8 cellular contexts compared by ENCODE assay signal in the genomic region with DNA sequence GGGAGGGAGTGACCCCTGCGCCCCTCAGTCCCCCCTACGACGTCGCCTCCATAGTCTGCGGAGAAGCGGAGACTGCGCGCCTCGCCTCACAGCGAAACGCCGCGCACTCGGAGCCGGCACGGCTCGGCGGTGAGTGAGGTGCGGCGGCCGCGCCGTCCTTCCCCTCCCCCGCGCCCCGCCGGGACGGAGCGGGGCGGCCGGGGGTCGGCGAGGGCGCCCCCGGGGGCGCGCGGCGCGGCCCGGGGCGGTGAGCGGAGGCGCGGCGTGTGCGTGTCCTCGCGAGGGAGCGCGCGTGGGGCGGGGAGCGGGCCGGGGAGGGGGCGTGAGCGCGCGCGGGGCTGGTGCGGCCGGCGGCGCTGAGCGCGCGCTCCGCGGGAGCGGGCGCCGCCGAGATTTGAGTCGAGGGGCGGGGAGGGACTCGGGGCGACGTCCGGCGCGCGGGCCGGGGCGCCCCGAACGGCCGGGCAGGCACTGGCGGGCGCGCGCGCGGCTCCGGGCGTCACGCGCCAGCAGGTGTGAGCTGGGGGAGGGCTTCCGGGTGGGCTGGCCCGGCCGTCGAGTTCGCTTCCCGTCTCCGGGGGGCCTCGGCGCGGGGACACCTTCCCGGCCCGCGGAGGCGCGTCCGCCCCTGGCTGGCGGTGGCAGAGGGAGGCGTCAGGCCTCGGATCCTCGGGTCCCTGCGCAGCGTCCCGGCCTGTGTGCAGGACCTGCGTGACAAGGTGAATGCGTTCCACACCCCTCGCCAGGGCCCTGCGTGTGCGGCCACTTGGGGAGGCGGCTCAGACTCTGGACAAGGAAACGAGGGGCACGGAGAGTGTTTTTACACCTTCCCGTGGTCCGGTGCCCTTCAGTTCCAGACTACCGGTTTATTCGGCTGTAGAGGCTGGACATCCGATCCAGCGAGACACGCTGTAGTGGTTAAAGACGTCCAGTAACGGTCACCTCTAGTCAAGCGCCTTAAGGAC. TPM values are rescaled to one million over a fixed set of nuclear protein-coding genes. Genes with fewer than 3 reads are reported as not detected.
DNase-seq lines count a peak whose midpoint lies in the region; ATAC-seq, FAIRE-seq and TF ChIP-seq lines count a peak whose summit lies in the region.

No MANE protein-coding gene starts in this region.

- H4K20me1 ChIP-seq in SU-DHL-6 (ENCODE audit: low read depth, low read length) (no peaks in the 10 kb centered on the region), hepatocyte (ENCODE audit: insufficient read depth, poor library complexity, severe bottlenecking) (peaks cover 17% of the 10 kb centered on the region)

- POLR2A ChIA-PET in AG04450 (lab: Yijun Ruan, JAX) = interaction anchor here (0.9 to 1.7 kb wide), 15 partner anchors 20 to 725 kb away, joined by 3 to 15 read pairs (median 4); a partner anchor contains a TSS

- peaks cover 2% of the 10 kb centered on the region for H3K27me3 Mint-ChIP-seq in activated naive CD8-positive, alpha-beta T cell treated with anti-CD3 and anti-CD28 coated beads, Interleukin-2, amount 50 U/mL, for 24 hours

- H3K27me3 ChIP-seq in AG04450 (ENCODE audit: control insufficient read depth, insufficient read depth, low read length) (peaks cover 14% of the 10 kb centered on the region), SU-DHL-6 (ENCODE audit: low read length) (no peaks in the 10 kb centered on the region), hepatocyte (no peaks in the 10 kb centered on the region)

- CTCF ChIA-PET in AG04450 (lab: Charles Lee) = interaction anchor here (1.0 to 2.5 kb wide), 4 partner anchors 10 to 516 kb away, joined by 4 to 16 read pairs (median 8); no protein-coding TSS in a partner anchor

- intact Hi-C loops in sciatic nerve (cut with DNase I) = no loop called here

- H3K27ac ChIP-seq in AG04450 (ENCODE audit: low read depth, low read length) (no peak overlapping the region), SU-DHL-6 (ENCODE audit: low read depth, low read length) (peak overlapping the region; percentile 34), hepatocyte (peak overlapping the region; percentile 92)

- peak overlapping the region; percentile 96 for H3K4me3 ChIP-seq in AG04450 (ENCODE audit: low read depth, low read length)
- peak overlapping the region; percentile 81 for H3K4me3 ChIP-seq in SU-DHL-6 (ENCODE audit: insufficient read depth, low read length, poor library complexity, severe bottlenecking)
- H3K4me3 ChIP-seq in hepatocyte = peak overlapping the region; percentile 96

- peak overlapping the region; percentile 94 for H3K4me3 Mint-ChIP-seq in activated naive CD8-positive, alpha-beta T cell treated with anti-CD3 and anti-CD28 coated beads, Interleukin-2, amount 50 U/mL, for 24 hours

- no peaks in the 10 kb centered on the region; the same call in 1 of the 2 replicates for H3K9me3 ChIP-seq in AG04450 (ENCODE audit: control insufficient read depth, insufficient read depth, low read length)
- H3K9me3 ChIP-seq in SU-DHL-6 (ENCODE audit: insufficient read depth, low read length) = no peaks in the 10 kb centered on the region
- no peaks in the 10 kb centered on the region for H3K9me3 ChIP-seq in hepatocyte (ENCODE audit: low read depth)

- peaks cover 56% of the 10 kb centered on the region for H3K4me1 Mint-ChIP-seq in activated naive CD8-positive, alpha-beta T cell treated with anti-CD3 and anti-CD28 coated beads, Interleukin-2, amount 50 U/mL, for 24 hours

- H2AFZ ChIP-seq in SU-DHL-6 (ENCODE audit: low read depth, low read length, severe bottlenecking) = peak overlapping the region; percentile 37
- H2AFZ ChIP-seq in hepatocyte = peak overlapping the region; percentile 86

- ATAC-seq in GM18909 (IDR thresholded peaks at IDR 0.05; ENCODE audit: poor library complexity, unreplicated experiment) (peak; percentile 25), HG03280 (IDR thresholded peaks at IDR 0.05; ENCODE audit: unreplicated experiment) (peak; percentile 23), sciatic nerve (peak; percentile 25)
- peak; percentile 22 for ATAC-seq in activated naive CD8-positive, alpha-beta T cell treated with anti-CD3 and anti-CD28 coated beads, Interleukin-2, amount 50 U/mL, for 24 hours

- TF ChIP-seq CTCF in AG04450 (IDR thresholded peaks at IDR 0.05; ENCODE audit: low read depth, low read length) (no peak), SU-DHL-6 (IDR thresholded peaks at IDR 0.05; ENCODE audit: insufficient read depth, low read length, poor library complexity, severe bottlenecking) (no peak), hepatocyte (IDR thresholded peaks at IDR 0.05; ENCODE audit: poor library complexity) (no peak), D721Med (IDR thresholded peaks at IDR 0.05; ENCODE audit: insufficient read depth, missing control alignments) (no peak)

- peaks cover 21% of the 10 kb centered on the region for H3F3A ChIP-seq in SU-DHL-6 (ENCODE audit: insufficient read depth)

- peak overlapping the region; percentile 64 for H3K9ac ChIP-seq in SU-DHL-6 (ENCODE audit: low read length)

- no peak for FAIRE-seq in D721Med (lab: Jason Lieb, UNC)

- H3K36me3 Mint-ChIP-seq in activated naive CD8-positive, alpha-beta T cell treated with anti-CD3 and anti-CD28 coated beads, Interleukin-2, amount 50 U/mL, for 24 hours (ENCODE audit: low read depth) = peaks cover 4% of the 10 kb centered on the region

- WGBS in hepatocyte (ENCODE audit: low lambda C conversion rate, missing lambda C conversion rate) = under 1% methylated on average over 45 of the region's 138 CpGs

- peaks cover 13% of the 10 kb centered on the region for H3K4me1 ChIP-seq in hepatocyte (ENCODE audit: insufficient read depth)

- DNase-seq in AG04450 (ENCODE audit: low read depth, low spot score) (no peak), hepatocyte (ENCODE audit: low spot score) (peak; percentile 80), sciatic nerve (ENCODE audit: low spot score) (peak; percentile 74), D721Med (ENCODE audit: insufficient read length, low spot score) (no peak)
- DNase-seq in activated naive CD8-positive, alpha-beta T cell treated with anti-CD3 and anti-CD28 coated beads, Interleukin-2, amount 50 U/mL, for 24 hours = peak; percentile 83

- H3K36me3 ChIP-seq in SU-DHL-6 (ENCODE audit: low read length) (no peaks in the 10 kb centered on the region), hepatocyte (replicated peaks; ENCODE audit: insufficient read depth, low read depth) (no peaks in the 10 kb centered on the region)

- H3K9me3 Mint-ChIP-seq in activated naive CD8-positive, alpha-beta T cell treated with anti-CD3 and anti-CD28 coated beads, Interleukin-2, amount 50 U/mL, for 24 hours = no peaks in the 10 kb centered on the region

- H3K27ac Mint-ChIP-seq in activated naive CD8-positive, alpha-beta T cell treated with anti-CD3 and anti-CD28 coated beads, Interleukin-2, amount 50 U/mL, for 24 hours = peak overlapping the region; percentile 99

- H3K79me2 ChIP-seq in SU-DHL-6 (ENCODE audit: insufficient read depth, low read length) = no peaks in the 10 kb centered on the region; the same call in 1 of the 2 replicates
- H3K79me2 ChIP-seq in hepatocyte = peaks cover 40% of the 10 kb centered on the region

- H3K4me2 ChIP-seq in SU-DHL-6 (ENCODE audit: low read depth, low read length, poor library complexity, severe bottlenecking) = peak overlapping the region; percentile 70
- H3K4me2 ChIP-seq in hepatocyte = peak overlapping the region; percentile 94

- no peaks in the 10 kb centered on the region for H3K9me2 ChIP-seq in SU-DHL-6 (replicated peaks; ENCODE audit: insufficient read depth, low read length)
- H3K9me2 ChIP-seq in hepatocyte (replicated peaks; ENCODE audit: insufficient read depth) = no peaks in the 10 kb centered on the region

RNA-seq across cellular contexts. Expression of a gene that starts 50.4 kb away (rescaled TPM):
- polyA plus RNA-seq in AG04450 (2011; rRNA removed) (0.01 TPM in 1 of 2 replicates, not detected in the other), hepatocyte (10.8 and 16.5 TPM in 2 replicates)
- 0.04 TPM in 1 of 2 replicates, not detected in the other for polyA minus RNA-seq in AG04450 (2011; rRNA and poly(A)+ RNA removed)
- total RNA-seq in hepatocyte (10.4 and 12.8 TPM in 2 replicates), sciatic nerve (11.4 TPM)

Comparison
In these comparisons a context has a peak if more than half of its experiments do, and no peak if none do; other contexts are left out.
1. DNase-seq: peak in activated naive CD8-positive, alpha-beta T cell treated with anti-CD3 and anti-CD28 coated beads, Interleukin-2, amount 50 U/mL, for 24 hours (single experiment), hepatocyte (single experiment) and sciatic nerve (single experiment); none in AG04450 (single experiment) and D721Med (single experiment).
2. Peak in every context shown above with its lines, with median percentiles within 50 percentile points of each other: H3K4me3 ChIP-seq and ATAC-seq.